Comparison of ENCODE assay signal across 23 cellular contexts in the genomic region with DNA sequence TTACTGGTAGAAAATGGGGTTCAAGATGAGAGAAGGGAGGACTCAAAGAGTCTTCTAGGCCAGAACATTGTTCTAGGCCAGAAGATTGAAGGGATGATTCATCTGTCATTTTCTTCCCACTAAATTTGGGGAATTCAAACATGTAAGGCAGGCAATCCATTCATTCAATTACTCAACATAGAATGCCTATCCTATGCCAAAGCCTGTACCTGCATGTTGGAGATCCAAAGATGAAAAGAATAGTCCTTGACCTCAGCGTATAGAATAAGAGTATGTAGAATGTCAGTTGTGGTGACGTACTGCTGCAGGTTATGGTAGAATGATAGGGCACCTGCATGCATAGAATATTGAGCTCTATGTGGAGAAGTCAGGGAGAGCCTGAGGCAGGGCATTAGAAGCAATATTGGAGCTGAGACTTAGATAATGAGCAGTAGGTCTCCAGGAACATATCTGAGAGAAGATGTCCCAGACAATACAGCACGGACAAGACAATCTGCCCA. TPM values are rescaled to one million over a fixed set of nuclear protein-coding genes. Genes with fewer than 3 reads are reported as not detected.
"Had no signal": no experiment of that assay in that cellular context is flagged by ENCODE, and none has a peak within 500 bp of the region (broad histone marks: within the 10 kb centered on the region; RNA-seq: fewer than 3 reads in every experiment).

No MANE protein-coding gene starts in this region.

- H3K4me1 ChIP-seq: colonic mucosa, esophagus squamous epithelium, heart left ventricle, lower lobe of right lung had no signal

- FAIRE-seq: endothelial cell of umbilical vein, frontal cortex had no signal

- H3K9me3 ChIP-seq: colonic mucosa, esophagus squamous epithelium, gastroesophageal sphincter, heart left ventricle, left lung, lower lobe of right lung had no signal

- H2AFZ ChIP-seq: hepatocyte had no signal

- H3K27me3 ChIP-seq: colonic mucosa, esophagus squamous epithelium, gastroesophageal sphincter, heart left ventricle, hepatocyte, left lung had no signal

- ATAC-seq: esophagus mucosa; gastroesophageal sphincter; heart left ventricle; left cardiac atrium; left lung; left ventricle myocardium superior; lower lobe of right lung; naive thymus-derived CD4-positive, alpha-beta T cell had no signal

- H3K27ac ChIP-seq: colonic mucosa, epithelial cell of prostate, esophagus squamous epithelium, gastroesophageal sphincter, heart left ventricle, hepatocyte, left lung, lower lobe of right lung had no signal

- DNase-seq: colonic mucosa; cortex of kidney; effector CD8-positive, alpha-beta T cell; erythroblast; esophagus squamous epithelium; foreskin fibroblast; heart left ventricle; hypothalamus; immature natural killer cell; islet precursor cell; left cardiac atrium; left lung; left ventricle myocardium superior; lower lobe of right lung; mesendoderm; midbrain; naive thymus-derived CD4-positive, alpha-beta T cell had no signal

- H3K4me2 ChIP-seq: hepatocyte had no signal

- H3K79me2 ChIP-seq: hepatocyte had no signal

- H3K4me3 ChIP-seq: colonic mucosa, esophagus squamous epithelium, gastroesophageal sphincter, heart left ventricle, hepatocyte, left lung, lower lobe of right lung had no signal

- H3K36me3 ChIP-seq: colonic mucosa, esophagus squamous epithelium, gastroesophageal sphincter, heart left ventricle, left lung, lower lobe of right lung had no signal

RNA-seq across cellular contexts. Expression of a gene that starts 49.7 kb away (rescaled TPM):
- polyA plus RNA-seq: immature natural killer cell; naive thymus-derived CD4-positive, alpha-beta T cell had no signal
